1 cellular context compared by ENCODE assay signal in genomic region chr1:54998677-54999076, GRCh38.
TF ChIP-seq lines count a peak whose summit lies in the region.

TSS of gene BSND (plus strand) at chr1:54998933. CDS start at chr1:54999187, 254 bp downstream.

TF ChIP-seq in HepG2, 621 proteins besides CTCF, POLR2A, EP300 and RAD21 (continued from another document):
- TF ChIP-seq ZNF687 (CRISPR knock-in tag; IDR thresholded peaks at IDR 0.05) (peak; percentile 37; the same call in 1 of the 2 replicates), ZNF850 (CRISPR knock-in tag; conservative IDR thresholded peaks at IDR 0.05) (no peak), ZNF263 (CRISPR knock-in tag; IDR thresholded peaks at IDR 0.05) (peak; percentile 26; the same call in 1 of the 2 replicates)
